30 cellular contexts compared by ENCODE assay signal in the genomic region with DNA sequence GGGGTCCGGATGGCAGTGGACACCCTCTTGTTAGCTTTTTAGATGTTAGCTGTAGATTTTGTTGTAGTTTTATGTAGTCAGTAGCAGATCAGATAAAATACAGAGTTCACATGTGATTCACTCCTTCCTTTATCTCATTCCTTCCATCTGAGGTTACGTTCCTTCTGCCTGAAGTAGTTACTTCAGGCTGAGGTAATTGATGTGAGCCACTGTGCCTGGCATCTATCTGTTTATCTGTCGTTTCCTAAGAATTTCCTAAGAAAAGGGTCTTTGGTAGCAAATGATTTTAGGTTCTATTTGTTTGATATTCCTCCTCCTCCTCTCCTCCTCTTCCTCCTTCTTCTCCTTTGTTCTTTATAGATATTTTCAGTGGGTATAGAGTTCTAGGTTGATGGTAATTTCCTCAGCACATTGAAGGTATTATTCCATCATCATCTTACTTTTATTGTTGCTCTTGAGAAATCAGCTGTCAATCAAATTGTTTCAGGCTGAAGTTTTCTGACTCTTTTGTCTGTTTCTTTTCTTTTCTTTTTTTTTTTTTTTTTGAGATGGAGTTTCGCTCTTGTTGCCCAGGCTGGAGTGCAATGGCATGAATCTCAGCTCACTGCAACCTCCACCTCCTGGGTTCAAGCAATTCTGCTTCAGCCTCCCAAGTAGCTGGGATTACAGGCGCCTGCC. TPM values are rescaled to one million over a fixed set of nuclear protein-coding genes. Genes with fewer than 3 reads are reported as not detected.
"Had no signal": no experiment of that assay in that cellular context is flagged by ENCODE, and none has a peak within 500 bp of the region (broad histone marks: within the 10 kb centered on the region; RNA-seq: fewer than 3 reads in every experiment).

No MANE protein-coding gene starts in this region.

- H2AFZ ChIP-seq: neural progenitor cell had no signal

- H3K27ac ChIP-seq: foreskin keratinocyte, heart left ventricle, neural progenitor cell, right atrium auricular region, spleen, suprapubic skin, tibial nerve, uterus, WERI-Rb-1 had no signal

- H3K9me3 ChIP-seq: uterus had no signal

- ATAC-seq: esophagus mucosa, foreskin keratinocyte, heart left ventricle, natural killer cell had no signal

- H3K36me3 ChIP-seq: heart left ventricle, neural progenitor cell, right atrium auricular region, spleen, suprapubic skin, tibial nerve, uterus, WERI-Rb-1 had no signal

- H3K4me3 ChIP-seq: heart left ventricle, neural progenitor cell, right atrium auricular region, spleen, suprapubic skin, tibial nerve, uterus had no signal

- H3K9ac ChIP-seq: neural progenitor cell had no signal

- H3K4me2 ChIP-seq: neural progenitor cell had no signal

- H3K27me3 ChIP-seq: heart left ventricle, neural progenitor cell, right atrium auricular region, suprapubic skin, tibial nerve, uterus had no signal

- DNase-seq: activated CD4-positive, alpha-beta memory T cell treated with anti-CD3 and anti-CD28 coated beads for 36 hours; activated CD4-positive, alpha-beta T cell treated with anti-CD3 and anti-CD28 coated beads, Interleukin-2, amount 10 ng/mL, durations not matched to agents 24 days and 14 days; activated CD4-positive, CD25-positive, alpha-beta regulatory T cell treated with anti-CD3 and anti-CD28 coated beads, Interleukin-2, amount 50 U/mL, for 72 hours; activated CD8-positive, alpha-beta memory T cell treated with anti-CD3 and anti-CD28 coated beads, Interleukin-2, amount 50 U/mL, for 4 hours; activated effector memory CD4-positive, alpha-beta T cell treated with anti-CD3 and anti-CD28 coated beads, Interleukin-2, amount 50 U/mL, for 16 hours; activated naive CD4-positive, alpha-beta T cell treated with anti-CD3 and anti-CD28 coated beads, Interleukin-2, amount 10 ng/mL, durations not matched to agents 7 days and 5 days; activated T-cell treated with anti-CD3 and anti-CD28 coated beads, Interleukin-2, amount 50 U/mL, for 1 hour; endodermal cell; foreskin keratinocyte; heart left ventricle; hypothalamus; immature natural killer cell; natural killer cell; occipital lobe; spleen; stimulated activated naive CD4-positive, alpha-beta T cell; T-helper 9 cell; uterus; WERI-Rb-1 had no signal

- FAIRE-seq: bronchial epithelial cell, TTC549 had no signal

- H3K4me1 ChIP-seq: neural progenitor cell, uterus had no signal

RNA-seq across cellular contexts. Expression of gene FBXO47, which starts 29.6 kb away (rescaled TPM):
- total RNA-seq: activated CD4-positive, alpha-beta memory T cell treated with anti-CD3 and anti-CD28 coated beads for 36 hours; activated CD8-positive, alpha-beta memory T cell treated with anti-CD3 and anti-CD28 coated beads for 36 hours; bronchial epithelial cell; endodermal cell; esophagus mucosa; foreskin keratinocyte; kidney epithelial cell; lower leg skin; natural killer cell; occipital lobe; pulmonary artery endothelial cell; right atrium auricular region; spleen; suprapubic skin; tibial nerve had no signal
- polyA plus RNA-seq: foreskin keratinocyte, heart left ventricle, immature natural killer cell had no signal
